In the genomic region with DNA sequence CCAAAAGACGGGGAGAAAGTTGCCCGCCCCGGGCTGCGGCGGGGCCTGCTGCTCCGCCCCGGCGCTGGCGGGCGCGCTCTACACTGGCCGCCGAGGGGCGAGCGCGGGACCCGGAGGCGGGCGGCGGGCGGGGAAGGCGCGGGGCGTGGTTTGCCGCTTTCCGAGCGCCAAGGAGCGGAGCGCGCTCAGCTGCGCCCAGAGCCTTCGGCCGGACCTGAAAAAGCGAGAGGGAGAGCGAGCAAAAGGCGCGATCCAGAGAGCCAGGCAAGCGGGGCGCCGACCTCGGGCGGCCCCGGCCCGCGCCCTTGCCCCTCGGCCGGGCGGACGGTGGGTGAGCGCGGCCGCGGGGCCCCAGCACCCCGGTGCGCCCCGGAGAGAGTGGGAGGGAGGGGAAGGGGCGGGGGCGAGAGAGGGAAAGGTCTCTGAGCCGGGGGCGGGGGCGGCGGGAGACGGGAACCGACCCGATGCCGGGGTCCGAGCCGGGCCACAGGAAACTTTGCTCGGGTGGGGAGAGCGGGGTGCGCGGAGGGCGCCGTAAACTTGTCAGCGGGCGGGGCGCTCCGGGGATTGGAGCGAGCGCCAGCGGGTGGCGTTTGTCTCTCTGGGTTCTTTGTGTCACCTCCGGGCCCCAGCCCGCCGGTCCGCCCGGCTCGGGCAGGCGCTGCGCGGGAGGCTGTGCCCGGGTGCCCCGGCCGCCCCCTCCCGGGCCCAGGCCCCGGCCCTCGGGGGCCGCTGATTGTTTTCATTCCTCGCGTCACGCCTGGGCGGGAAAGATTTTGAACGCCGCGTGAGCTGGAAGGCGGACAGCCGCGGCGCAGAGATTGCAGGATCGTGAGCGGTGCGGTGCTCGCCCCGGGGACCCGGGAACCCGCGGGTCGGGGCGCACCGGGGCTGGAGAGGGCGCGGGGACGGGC, we compare ENCODE assay signal across 8 cellular contexts. TPM values are rescaled to one million over a fixed set of nuclear protein-coding genes. Genes with fewer than 3 reads are reported as not detected.
DNase-seq lines count a peak whose midpoint lies in the region; ATAC-seq and TF ChIP-seq lines count a peak whose summit lies in the region.

A gene with protein sequence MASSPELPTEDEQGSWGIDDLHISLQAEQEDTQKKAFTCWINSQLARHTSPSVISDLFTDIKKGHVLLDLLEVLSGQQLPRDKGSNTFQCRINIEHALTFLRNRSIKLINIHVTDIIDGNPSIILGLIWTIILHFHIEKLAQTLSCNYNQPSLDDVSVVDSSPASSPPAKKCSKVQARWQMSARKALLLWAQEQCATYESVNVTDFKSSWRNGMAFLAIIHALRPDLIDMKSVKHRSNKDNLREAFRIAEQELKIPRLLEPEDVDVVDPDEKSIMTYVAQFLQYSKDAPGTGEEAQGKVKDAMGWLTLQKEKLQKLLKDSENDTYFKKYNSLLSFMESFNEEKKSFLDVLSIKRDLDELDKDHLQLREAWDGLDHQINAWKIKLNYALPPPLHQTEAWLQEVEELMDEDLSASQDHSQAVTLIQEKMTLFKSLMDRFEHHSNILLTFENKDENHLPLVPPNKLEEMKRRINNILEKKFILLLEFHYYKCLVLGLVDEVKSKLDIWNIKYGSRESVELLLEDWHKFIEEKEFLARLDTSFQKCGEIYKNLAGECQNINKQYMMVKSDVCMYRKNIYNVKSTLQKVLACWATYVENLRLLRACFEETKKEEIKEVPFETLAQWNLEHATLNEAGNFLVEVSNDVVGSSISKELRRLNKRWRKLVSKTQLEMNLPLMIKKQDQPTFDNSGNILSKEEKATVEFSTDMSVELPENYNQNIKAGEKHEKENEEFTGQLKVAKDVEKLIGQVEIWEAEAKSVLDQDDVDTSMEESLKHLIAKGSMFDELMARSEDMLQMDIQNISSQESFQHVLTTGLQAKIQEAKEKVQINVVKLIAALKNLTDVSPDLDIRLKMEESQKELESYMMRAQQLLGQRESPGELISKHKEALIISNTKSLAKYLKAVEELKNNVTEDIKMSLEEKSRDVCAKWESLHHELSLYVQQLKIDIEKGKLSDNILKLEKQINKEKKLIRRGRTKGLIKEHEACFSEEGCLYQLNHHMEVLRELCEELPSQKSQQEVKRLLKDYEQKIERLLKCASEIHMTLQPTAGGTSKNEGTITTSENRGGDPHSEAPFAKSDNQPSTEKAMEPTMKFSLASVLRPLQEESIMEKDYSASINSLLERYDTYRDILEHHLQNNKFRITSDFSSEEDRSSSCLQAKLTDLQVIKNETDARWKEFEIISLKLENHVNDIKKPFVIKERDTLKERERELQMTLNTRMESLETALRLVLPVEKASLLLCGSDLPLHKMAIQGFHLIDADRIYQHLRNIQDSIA (N-terminal part only) (plus strand): TSS at position 188 of the 914 bp plus-strand sequence. CDS start 56,145 bp downstream, outside the sequence.

- H3K4me1 ChIP-seq in RWPE2 (ENCODE audit: insufficient read depth, poor library complexity, severe bottlenecking): peaks cover 16% of the 10 kb centered on the region
- H3K4me1 ChIP-seq in foreskin keratinocyte: peaks cover 18% of the 10 kb centered on the region
- peaks cover 15% of the 10 kb centered on the region for H3K4me1 ChIP-seq in neuron (ENCODE audit: insufficient read depth, low read length)

- H3K27me3 ChIP-seq in RWPE2 (ENCODE audit: insufficient read depth, poor library complexity, severe bottlenecking) (no peaks in the 10 kb centered on the region), foreskin keratinocyte (peaks cover 4% of the 10 kb centered on the region), neuron (ENCODE audit: insufficient read depth, low read length) (no peaks in the 10 kb centered on the region)

- peak within 1 kb of the TSS; percentile 99 for H3K4me3 ChIP-seq in RWPE2 (ENCODE audit: severe bottlenecking)
- peak within 1 kb of the TSS; percentile 56 for H3K4me3 ChIP-seq in neuron (ENCODE audit: low read length)

- TF ChIP-seq CTCF in GM20000 (IDR thresholded peaks at IDR 0.05; ENCODE audit: extremely low read depth, missing control alignments) (peak; percentile 12), RWPE2 (IDR thresholded peaks at IDR 0.05; ENCODE audit: poor library complexity, severe bottlenecking) (peak; percentile 41), foreskin keratinocyte (conservative IDR thresholded peaks at IDR 0.05) (peak; percentile 58), subcutaneous adipose tissue (IDR thresholded peaks at IDR 0.05; ENCODE audit: low read depth) (no peak)

- H3K27ac ChIP-seq in RWPE2 (ENCODE audit: poor library complexity, severe bottlenecking) (peak within 1 kb of the TSS; percentile 52), foreskin keratinocyte (peak within 1 kb of the TSS; percentile 97)

- H3K36me3 ChIP-seq in RWPE2 (ENCODE audit: low read depth) (no peaks in the 10 kb centered on the region), neuron (ENCODE audit: insufficient read depth, low read length) (no peaks in the 10 kb centered on the region)

- H3K9me3 ChIP-seq in RWPE2 (ENCODE audit: severe bottlenecking) (no peaks in the 10 kb centered on the region), neuron (ENCODE audit: low read length) (no peaks in the 10 kb centered on the region)

- peak; percentile 61 for DNase-seq in DMS114 treated with DMSO at 0.1 percent for 48 hours (lab: John Stamatoyannopoulos, UW; ENCODE audit: unreplicated experiment)
- peak; percentile 95 for DNase-seq in GM20000 (ENCODE audit: low spot score)
- DNase-seq in HT1080 (ENCODE audit: low read depth): peak; percentile 63
- peak; percentile 78 for DNase-seq in RWPE2 (ENCODE audit: low spot score)
- peak; percentile 69 for DNase-seq in activated gamma-delta T cell (lab: John Stamatoyannopoulos, UW)
- DNase-seq in foreskin keratinocyte: peak in 1 of 2 donors; percentile 34

- ATAC-seq in RWPE2 (ENCODE audit: low read depth) (peak; percentile 84), foreskin keratinocyte (peak; percentile 76)

- peak within 1 kb of the TSS; percentile 86 for H2AFZ ChIP-seq in neuron (ENCODE audit: low read depth, low read length)

RNA-seq across cellular contexts. Expression of the gene that starts here (rescaled TPM):
- 6.9 and 9.8 TPM in 2 replicates for total RNA-seq in HT1080 (2014; rRNA removed; shearing (Covaris generic))
- polyA plus RNA-seq in HT1080 (2015; cell fraction: cytosol; rRNA removed): 1.0 and 1.4 TPM in 2 replicates
- 23.5 TPM in 2 replicates for polyA plus RNA-seq in HT1080 (2015; cell fraction: nucleus; rRNA removed)
- total RNA-seq in foreskin keratinocyte (20.8 and 22.5 TPM in 2 replicates), subcutaneous adipose tissue (100 to 1,000 TPM; 136 to 323 (median 215) TPM)
- 5.2 and 6.9 TPM in 2 replicates for polyA plus RNA-seq in foreskin keratinocyte
